8 cellular contexts compared by ENCODE assay signal in the genomic region with DNA sequence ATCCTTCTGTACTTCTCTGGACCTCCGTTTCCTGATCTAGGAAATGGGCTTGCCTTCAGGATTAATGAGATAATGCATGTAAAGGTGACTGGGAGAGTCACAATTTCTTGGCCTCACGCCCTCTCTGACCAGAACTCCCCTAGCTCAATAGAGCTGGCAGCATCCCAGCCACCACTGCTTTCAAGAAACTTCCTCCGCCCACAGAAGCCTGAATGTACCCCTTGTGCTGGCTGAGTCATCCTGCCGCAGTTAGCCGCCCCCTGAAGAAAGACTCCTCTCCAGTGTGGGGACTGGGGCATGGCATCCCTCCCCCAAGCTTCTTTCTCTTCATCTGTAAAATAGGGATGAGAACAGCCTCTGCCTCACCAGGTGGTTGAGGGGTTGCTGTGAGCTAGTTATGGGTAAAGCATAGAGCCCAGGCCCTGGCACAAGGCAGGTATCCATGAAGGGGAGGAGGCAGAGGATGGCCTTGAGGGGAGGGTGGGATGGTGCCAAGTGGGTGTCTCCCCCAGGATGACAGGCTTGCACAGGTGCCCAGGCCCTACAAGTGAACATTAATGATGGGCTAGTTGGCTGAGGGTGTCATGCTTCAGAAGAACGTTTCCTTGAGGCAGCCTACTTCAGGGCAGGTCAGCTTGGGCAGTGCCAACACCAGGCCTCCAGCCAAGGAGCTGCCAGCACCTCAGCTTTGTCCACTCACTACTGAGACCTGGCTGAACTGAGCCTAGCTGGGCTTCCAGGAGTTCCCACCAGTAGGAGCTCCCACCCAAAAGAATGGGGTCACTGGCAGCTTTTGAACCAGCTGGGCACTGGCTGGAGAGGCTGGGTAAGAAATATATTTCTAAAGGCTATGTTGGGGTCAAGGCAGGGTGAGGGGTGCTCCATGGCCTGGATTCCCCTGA. TPM values are rescaled to one million over a fixed set of nuclear protein-coding genes. Genes with fewer than 3 reads are reported as not detected.
A peak's percentile ranks its signal among the peaks of the same experiment; 100 is the strongest.
DNase-seq lines count a peak whose midpoint lies in the region; ATAC-seq, FAIRE-seq and TF ChIP-seq lines count a peak whose summit lies in the region.

No MANE protein-coding gene starts in this region.

- no peak overlapping the region for H3K4me3 ChIP-seq in right lobe of liver
- no peak overlapping the region for H3K4me3 ChIP-seq in HepG2 (replicated peaks in 1 of 3; ENCODE audit: insufficient read depth in 1 of 3, low read depth in 2 of 3, low read length in 3 of 3)
- no peak overlapping the region for H3K4me3 ChIP-seq in cardiac fibroblast (replicated peaks in 1 of 2; ENCODE audit: low read depth in 2 of 2, low read length in 2 of 2)
- peak overlapping the region; percentile 64 to 83 for H3K4me3 ChIP-seq in muscle layer of duodenum (ENCODE audit: low read depth in 1 of 2, low read length in 2 of 2)
- H3K4me3 ChIP-seq in suprapubic skin, result peak overlapping the region; percentile 60

- TF ChIP-seq EP300 in HepG2 (IDR thresholded peaks at IDR 0.05; ENCODE audit: low read depth in 2 of 2, low read length in 2 of 2), result no peak
- TF ChIP-seq EP300 in HepG2 (CRISPR knock-in tag; IDR thresholded peaks at IDR 0.05; ENCODE audit: borderline replicate concordance), result no peak
- no peak for TF ChIP-seq EP300 in suprapubic skin (IDR thresholded peaks at IDR 0.05)

- H3K27me3 ChIP-seq in right lobe of liver (no peaks in the 10 kb centered on the region), HepG2 (ENCODE audit: control insufficient read depth in 1 of 2, insufficient read depth in 2 of 2, low read length in 2 of 2) (peaks cover 10 to 31% of the 10 kb centered on the region in 2 experiments), muscle layer of duodenum (ENCODE audit: low read depth, low read length) (peaks cover 4% of the 10 kb centered on the region), suprapubic skin (no peaks in the 10 kb centered on the region)
- H3K27me3 ChIP-seq in CD4-positive, alpha-beta T cell (ENCODE audit: control insufficient read depth, insufficient read depth, low read length), result peaks cover 22% of the 10 kb centered on the region

- TF ChIP-seq CTCF in right lobe of liver (IDR thresholded peaks at IDR 0.05), result no peak
- no peak for TF ChIP-seq CTCF in HepG2 (CRISPR knock-in tag; IDR thresholded peaks at IDR 0.05)
- TF ChIP-seq CTCF in cardiac fibroblast (IDR thresholded peaks at IDR 0.05; ENCODE audit: low read depth, low read length), result no peak
- TF ChIP-seq CTCF in suprapubic skin (IDR thresholded peaks at IDR 0.05), result no peak
- no peak for TF ChIP-seq CTCF in CD4-positive, alpha-beta T cell (IDR thresholded peaks at IDR 0.05)

- no TSS peak for BruUV-seq in HepG2 (replicated peaks; lab: Mats Ljungman, UMichigan)

- no peaks in the 10 kb centered on the region for H3K36me3 ChIP-seq in right lobe of liver
- no peaks in the 10 kb centered on the region for H3K36me3 ChIP-seq in HepG2 (replicated peaks in 1 of 2; ENCODE audit: control insufficient read depth in 1 of 2, insufficient read depth in 2 of 2, low read length in 2 of 2)
- peaks cover 0 to 11% of the 10 kb centered on the region in 2 donors for H3K36me3 ChIP-seq in muscle layer of duodenum (ENCODE audit: control insufficient read depth in 1 of 2, insufficient read depth in 2 of 2, low read length in 2 of 2)
- peaks cover 21% of the 10 kb centered on the region for H3K36me3 ChIP-seq in suprapubic skin

- TF ChIP-seq POLR2A in right lobe of liver (IDR thresholded peaks at IDR 0.05) (no peak), HepG2 (IDR thresholded peaks at IDR 0.05; ENCODE audit: insufficient read depth in 1 of 2, low read depth in 2 of 2, low read length in 2 of 2) (no peak), suprapubic skin (IDR thresholded peaks at IDR 0.05) (no peak)

- DNase-seq in right lobe of liver, result peak in 2 of 3 donors; percentile 44 to 45
- DNase-seq in HepG2 (ENCODE audit: low spot score), result no peak
- peak; percentile 96 for DNase-seq in RCC 7860 (ENCODE audit: low spot score)
- DNase-seq in cardiac fibroblast (ENCODE audit: low read depth in 2 of 2), result peak; percentile 88
- peak; percentile 74 to 79 for DNase-seq in suprapubic skin (ENCODE audit: low spot score in 2 of 2)
- no peak for DNase-seq in CD4-positive, alpha-beta T cell
- no peak for DNase-seq in NCI-H1417 (lab: John Stamatoyannopoulos, UW)

- H3K9me3 Mint-ChIP-seq in CD4-positive, alpha-beta T cell, result no peaks in the 10 kb centered on the region

- ATAC-seq in right lobe of liver (peak in 1 of 4 donors; percentile 26), HepG2 (no peak)
- no peak for ATAC-seq in CD4-positive, alpha-beta T cell (ENCODE audit: poor library complexity)

- H3K4me1 Mint-ChIP-seq in CD4-positive, alpha-beta T cell (ENCODE audit: low read depth), result peaks cover 4% of the 10 kb centered on the region

- no peaks in the 10 kb centered on the region for H3K36me3 Mint-ChIP-seq in CD4-positive, alpha-beta T cell (ENCODE audit: low read depth)

- no peak overlapping the region for H3K4me3 Mint-ChIP-seq in CD4-positive, alpha-beta T cell

- no peak overlapping the region for H2AFZ ChIP-seq in HepG2 (ENCODE audit: low read length)

- FAIRE-seq in HepG2 (lab: Jason Lieb, UNC) (no peak), RCC 7860 (lab: Jason Lieb, UNC) (peak; percentile 94)

- no peak for TF ChIP-seq RAD21 in HepG2 (CRISPR knock-in tag; IDR thresholded peaks at IDR 0.05)

- H3K79me2 ChIP-seq in HepG2 (ENCODE audit: insufficient read depth, low read length), result no peaks in the 10 kb centered on the region

- H3K9ac ChIP-seq in HepG2 (ENCODE audit: insufficient read depth, low read depth, low read length), result no peak overlapping the region

- H3K4me2 ChIP-seq in HepG2 (ENCODE audit: low read depth, low read length), result no peak overlapping the region

- H3K27ac ChIP-seq in right lobe of liver (no peak overlapping the region), HepG2 (ENCODE audit: extremely low read length, insufficient read depth, low read length) (no peak overlapping the region), muscle layer of duodenum (ENCODE audit: low read length) (peak overlapping the region; percentile 99), suprapubic skin (peak overlapping the region; percentile 91)
- no peak overlapping the region for H3K27ac ChIP-seq in CD4-positive, alpha-beta T cell (ENCODE audit: low read depth, low read length)

- CTCF ChIA-PET in HepG2 (lab: Yijun Ruan, JAX; ENCODE audit: low intra/inter-chr PET ratio, low total read pairs), result no interaction called here
- CTCF ChIA-PET in CD4-positive, alpha-beta T cell (lab: Charles Lee), result no interaction called here

- H4K20me1 ChIP-seq in HepG2 (ENCODE audit: insufficient read depth, low read length), result no peaks in the 10 kb centered on the region

- H3K4me1 ChIP-seq in right lobe of liver (peaks cover 0 to 2% (median 0%) of the 10 kb centered on the region in 4 donors), HepG2 (ENCODE audit: insufficient read depth, low read length) (peaks cover 29% of the 10 kb centered on the region), muscle layer of duodenum (ENCODE audit: control insufficient read depth in 1 of 2, insufficient read depth in 2 of 2, low read length in 2 of 2) (peaks cover 28 to 46% of the 10 kb centered on the region in 2 donors), suprapubic skin (peaks cover 85% of the 10 kb centered on the region)

- in situ Hi-C loops in HepG2 (cut with HindIII; ENCODE audit: extremely low pct_ligation_motif_present, low pct_unique_long_range_greater_than_20kb), result no loop called here

- H3K9me3 ChIP-seq in right lobe of liver (no peaks in the 10 kb centered on the region), HepG2 (ENCODE audit: low read length) (no peaks in the 10 kb centered on the region), muscle layer of duodenum (ENCODE audit: control insufficient read depth in 1 of 2, low read length in 2 of 2) (no peaks in the 10 kb centered on the region), suprapubic skin (no peaks in the 10 kb centered on the region)
- no peaks in the 10 kb centered on the region for H3K9me3 ChIP-seq in CD4-positive, alpha-beta T cell (ENCODE audit: control insufficient read depth, low read length)

- H3K27ac Mint-ChIP-seq in CD4-positive, alpha-beta T cell, result no peak overlapping the region

- intact Hi-C loops in right lobe of liver (cut with DNase I), result no loop called here
- intact Hi-C loops in HepG2 (cut with micrococcal nuclease; ENCODE audit: unreplicated experiment), result no loop called here
- intact Hi-C loops in CD4-positive, alpha-beta T cell (cut with DNase I, micrococcal nuclease), result no loop called here

- 36% methylated on average over 5 of the region's 6 CpGs for whole genome bisulfite sequencing in right lobe of liver (ENCODE audit: insufficient coverage, low coverage, low lambda C conversion rate, missing lambda C conversion rate)
- WGBS in HepG2 (ENCODE audit: low lambda C conversion rate), result 76% methylated on average over 5 of the region's 6 CpGs
- WGBS in suprapubic skin, result 40% methylated on average over 3 of the region's 6 CpGs

- POLR2A ChIA-PET in HepG2 (lab: Yijun Ruan, JAX), result no interaction called here
- POLR2A ChIA-PET in CD4-positive, alpha-beta T cell (lab: Charles Lee), result no interaction called here

- H3K27me3 Mint-ChIP-seq in CD4-positive, alpha-beta T cell, result peaks cover 13% of the 10 kb centered on the region

RNA-seq across cellular contexts. Expression of a gene that starts 3.5 kb away (rescaled TPM):
- total RNA-seq in right lobe of liver (under 1 TPM in 4 of 6 experiments, not detected in 2; 0.24 to 0.95 (median 0.40) TPM), HepG2 (2016; rRNA removed; fragmentation: Illumina TruSeq; extraction: Trizol) (0.80 and 1.1 TPM in 2 replicates), suprapubic skin (100 to 1,000 TPM; 110 to 128 (median 114) TPM)
- 0.44 and 0.81 TPM in 2 replicates for total RNA-seq in HepG2 (2016; cell fraction: cytosol; rRNA removed; fragmentation: Illumina TruSeq; extraction: Trizol; ENCODE audit: low read depth)
- total RNA-seq in HepG2 (2016; cell fraction: insoluble cytoplasmic fraction; rRNA removed; fragmentation: Illumina TruSeq; extraction: Trizol), result 1.1 and 1.2 TPM in 2 replicates
- total RNA-seq in HepG2 (2016; cell fraction: membrane; rRNA removed; fragmentation: Illumina TruSeq; extraction: Trizol), result 0.76 and 0.93 TPM in 2 replicates
- 0.38 and 0.56 TPM in 2 replicates for total RNA-seq in HepG2 (2016; cell fraction: nucleus; rRNA removed; fragmentation: Illumina TruSeq; extraction: Trizol)
- polyA plus RNA-seq in HepG2 (2011; rRNA removed), result 2.3 and 2.5 TPM in 2 replicates
- 1.2 and 3.5 TPM in 2 replicates for polyA plus RNA-seq in HepG2 (2011; cell fraction: cytosol; rRNA removed)
- 5.9 and 8.0 TPM in 2 replicates for polyA plus RNA-seq in HepG2 (2011; cell fraction: nucleus; rRNA removed)
- polyA plus RNA-seq in HepG2 (2012), result 1.4 and 1.7 TPM in 2 replicates
- polyA plus RNA-seq in HepG2 (2016; cell fraction: cytosol; fragmentation: Illumina TruSeq; extraction: Trizol; ENCODE audit: low read depth), result 0.28 and 0.49 TPM in 2 replicates
- polyA plus RNA-seq in HepG2 (2016; cell fraction: insoluble cytoplasmic fraction; fragmentation: Illumina TruSeq; extraction: Trizol; ENCODE audit: low read depth), result 2.1 and 2.4 TPM in 2 replicates
- polyA plus RNA-seq in HepG2 (2016; cell fraction: membrane; fragmentation: Illumina TruSeq; extraction: Trizol; ENCODE audit: low read depth), result 0.43 and 0.85 TPM in 2 replicates
- polyA plus RNA-seq in HepG2 (2016; cell fraction: nucleus; fragmentation: Illumina TruSeq; extraction: Trizol; ENCODE audit: insufficient read depth, low read depth), result 0.97 and 2.5 TPM in 2 replicates
- polyA minus RNA-seq in HepG2 (2011; rRNA and poly(A)+ RNA removed; ENCODE audit: low replicate concordance), result 0.77 and 0.94 TPM in 2 replicates
- polyA minus RNA-seq in HepG2 (2011; cell fraction: cytosol; rRNA and poly(A)+ RNA removed), result 1.1 and 1.3 TPM in 2 replicates
- 0.87 and 1.4 TPM in 2 replicates for polyA minus RNA-seq in HepG2 (2011; cell fraction: nucleus; rRNA and poly(A)+ RNA removed)
- total RNA-seq in CD4-positive, alpha-beta T cell, result not detected

RNA-seq across cellular contexts. Expression of a gene that starts 33.2 kb away (rescaled TPM):
- total RNA-seq in right lobe of liver (under 1 TPM; 0.31 to 0.59 (median 0.36) TPM), HepG2 (2016; rRNA removed; fragmentation: Illumina TruSeq; extraction: Trizol) (0.62 and 0.83 TPM in 2 replicates), suprapubic skin (1 to 10 TPM in 3 of 4 donors, under 1 TPM in 1; 0.32 to 1.9 (median 1.3) TPM)
- total RNA-seq in HepG2 (2016; cell fraction: cytosol; rRNA removed; fragmentation: Illumina TruSeq; extraction: Trizol; ENCODE audit: low read depth), result 0.20 and 0.26 TPM in 2 replicates
- total RNA-seq in HepG2 (2016; cell fraction: insoluble cytoplasmic fraction; rRNA removed; fragmentation: Illumina TruSeq; extraction: Trizol), result 0.34 and 0.93 TPM in 2 replicates
- 0.59 and 0.99 TPM in 2 replicates for total RNA-seq in HepG2 (2016; cell fraction: membrane; rRNA removed; fragmentation: Illumina TruSeq; extraction: Trizol)
- 0.99 and 1.1 TPM in 2 replicates for total RNA-seq in HepG2 (2016; cell fraction: nucleus; rRNA removed; fragmentation: Illumina TruSeq; extraction: Trizol)
- 0.33 and 0.56 TPM in 2 replicates for polyA plus RNA-seq in HepG2 (2011; rRNA removed)
- polyA plus RNA-seq in HepG2 (2011; cell fraction: cytosol; rRNA removed), result 0.31 and 0.35 TPM in 2 replicates
- polyA plus RNA-seq in HepG2 (2011; cell fraction: nucleus; rRNA removed), result 0.64 and 0.88 TPM in 2 replicates
- 0.19 and 0.25 TPM in 2 replicates for polyA plus RNA-seq in HepG2 (2012)
- 0.12 and 0.36 TPM in 2 replicates for polyA plus RNA-seq in HepG2 (2016; cell fraction: cytosol; fragmentation: Illumina TruSeq; extraction: Trizol; ENCODE audit: low read depth)
- polyA plus RNA-seq in HepG2 (2016; cell fraction: insoluble cytoplasmic fraction; fragmentation: Illumina TruSeq; extraction: Trizol; ENCODE audit: low read depth), result 0.29 and 0.41 TPM in 2 replicates
- 0.29 and 0.35 TPM in 2 replicates for polyA plus RNA-seq in HepG2 (2016; cell fraction: membrane; fragmentation: Illumina TruSeq; extraction: Trizol; ENCODE audit: low read depth)
- 1.0 and 1.9 TPM in 2 replicates for polyA plus RNA-seq in HepG2 (2016; cell fraction: nucleus; fragmentation: Illumina TruSeq; extraction: Trizol; ENCODE audit: insufficient read depth, low read depth)
- polyA minus RNA-seq in HepG2 (2011; rRNA and poly(A)+ RNA removed; ENCODE audit: low replicate concordance), result 0.94 and 9.4 TPM in 2 replicates
- polyA minus RNA-seq in HepG2 (2011; cell fraction: cytosol; rRNA and poly(A)+ RNA removed), result 0.79 TPM in 1 of 2 replicates, not detected in the other
- 1.5 and 1.8 TPM in 2 replicates for polyA minus RNA-seq in HepG2 (2011; cell fraction: nucleus; rRNA and poly(A)+ RNA removed)
- under 1 TPM; 0.16 to 0.22 TPM for total RNA-seq in CD4-positive, alpha-beta T cell

RNA-seq across cellular contexts. Expression of a gene that starts 33.3 kb away (rescaled TPM):
- 10 to 100 TPM; 11.5 to 23.2 (median 16.5) TPM for total RNA-seq in right lobe of liver
- 16.5 and 37.7 TPM in 2 replicates for total RNA-seq in HepG2 (2016; rRNA removed; fragmentation: Illumina TruSeq; extraction: Trizol)
- 3.3 and 4.3 TPM in 2 replicates for total RNA-seq in HepG2 (2016; cell fraction: cytosol; rRNA removed; fragmentation: Illumina TruSeq; extraction: Trizol; ENCODE audit: low read depth)
- total RNA-seq in HepG2 (2016; cell fraction: insoluble cytoplasmic fraction; rRNA removed; fragmentation: Illumina TruSeq; extraction: Trizol), result 14.1 and 38.3 TPM in 2 replicates
- 7.5 and 8.0 TPM in 2 replicates for total RNA-seq in HepG2 (2016; cell fraction: membrane; rRNA removed; fragmentation: Illumina TruSeq; extraction: Trizol)
- 34.5 and 35.9 TPM in 2 replicates for total RNA-seq in HepG2 (2016; cell fraction: nucleus; rRNA removed; fragmentation: Illumina TruSeq; extraction: Trizol)
- 108 and 126 TPM in 2 replicates for polyA plus RNA-seq in HepG2 (2011; rRNA removed)
- polyA plus RNA-seq in HepG2 (2011; cell fraction: cytosol; rRNA removed), result 107 and 109 TPM in 2 replicates
- polyA plus RNA-seq in HepG2 (2011; cell fraction: nucleus; rRNA removed), result 62.4 and 67.9 TPM in 2 replicates
- 66.5 and 86.6 TPM in 2 replicates for polyA plus RNA-seq in HepG2 (2012)
- polyA plus RNA-seq in HepG2 (2016; cell fraction: cytosol; fragmentation: Illumina TruSeq; extraction: Trizol; ENCODE audit: low read depth), result 2.8 and 3.4 TPM in 2 replicates
- 12.5 and 14.6 TPM in 2 replicates for polyA plus RNA-seq in HepG2 (2016; cell fraction: insoluble cytoplasmic fraction; fragmentation: Illumina TruSeq; extraction: Trizol; ENCODE audit: low read depth)
- polyA plus RNA-seq in HepG2 (2016; cell fraction: membrane; fragmentation: Illumina TruSeq; extraction: Trizol; ENCODE audit: low read depth), result 4.7 and 5.3 TPM in 2 replicates
- 38.2 and 45.7 TPM in 2 replicates for polyA plus RNA-seq in HepG2 (2016; cell fraction: nucleus; fragmentation: Illumina TruSeq; extraction: Trizol; ENCODE audit: insufficient read depth, low read depth)
- polyA minus RNA-seq in HepG2 (2011; rRNA and poly(A)+ RNA removed; ENCODE audit: low replicate concordance), result 34.7 and 158 TPM in 2 replicates
- 44.8 and 53.1 TPM in 2 replicates for polyA minus RNA-seq in HepG2 (2011; cell fraction: cytosol; rRNA and poly(A)+ RNA removed)
- 40.5 and 41.8 TPM in 2 replicates for polyA minus RNA-seq in HepG2 (2011; cell fraction: nucleus; rRNA and poly(A)+ RNA removed)
- total RNA-seq in suprapubic skin, result 10 to 100 TPM; 23.9 to 42.0 (median 30.9) TPM
- total RNA-seq in CD4-positive, alpha-beta T cell, result not detected

Comparison
In these comparisons a context has a peak if more than half of its experiments do, and no peak if none do; other contexts are left out.
1. DNase-seq: peak in right lobe of liver (2 of 3), RCC 7860 (single experiment), cardiac fibroblast (2 of 2) and suprapubic skin (2 of 2); none in HepG2 (single experiment), CD4-positive, alpha-beta T cell (0 of 10) and NCI-H1417 (0 of 3).
2. H3K27ac ChIP-seq: peak in muscle layer of duodenum (single experiment) and suprapubic skin (single experiment); none in right lobe of liver (0 of 3), HepG2 (single experiment) and CD4-positive, alpha-beta T cell (single experiment).
3. H3K4me3 ChIP-seq: peak in muscle layer of duodenum (2 of 2) and suprapubic skin (single experiment); none in right lobe of liver (0 of 3), HepG2 (0 of 3) and cardiac fibroblast (0 of 2).
4. RNA of a gene that starts 3.5 kb away (total RNA-seq): 110 to 128 TPM in suprapubic skin; 0.38 to 1.2 TPM in HepG2, 0.24 to 0.95 TPM in right lobe of liver and not detected in CD4-positive, alpha-beta T cell; every median in the first group is over 10 times any median in the second.